In genomic region chr12:11598900-11599299, GRCh38 we compare ENCODE assay signal across 23 cellular contexts.
"Had no signal": no experiment of that assay in that cellular context is flagged by ENCODE, and none has a peak within 500 bp of the region (broad histone marks: within the 10 kb centered on the region; RNA-seq: fewer than 3 reads in every experiment).

No MANE protein-coding gene starts in this region.

- H3K27me3 ChIP-seq: MG63, SJSA1 had no signal

- DNase-seq: Karpas-422, KG1, MG63, NCI-H1092 treated with DMSO at 0.1 percent for 48 hours, NCI-H1436, NCI-H187, NCI-H2029, NCI-H2081 treated with DMSO at 0.1 percent for 48 hours, NCI-H2171, NCI-H226, NCI-H446, NCI-H510A, NCI-H524 treated with DMSO at 0.1 percent for 48 hours, NCI-H69, NCI-H774, Right ventricle myocardium superior, RPMI8226, SIG-M5 had no signal

- FAIRE-seq: HTR-8/SVneo, RCC 7860 had no signal

- H3K27ac ChIP-seq: HL-60, SJSA1, SK-N-MC had no signal

- H3K9me3 ChIP-seq: MG63, SJSA1 had no signal

- H3K4me3 ChIP-seq: MG63, SJSA1, SK-N-MC had no signal

- H3K36me3 ChIP-seq: MG63, SJSA1 had no signal
